In the genomic region with DNA sequence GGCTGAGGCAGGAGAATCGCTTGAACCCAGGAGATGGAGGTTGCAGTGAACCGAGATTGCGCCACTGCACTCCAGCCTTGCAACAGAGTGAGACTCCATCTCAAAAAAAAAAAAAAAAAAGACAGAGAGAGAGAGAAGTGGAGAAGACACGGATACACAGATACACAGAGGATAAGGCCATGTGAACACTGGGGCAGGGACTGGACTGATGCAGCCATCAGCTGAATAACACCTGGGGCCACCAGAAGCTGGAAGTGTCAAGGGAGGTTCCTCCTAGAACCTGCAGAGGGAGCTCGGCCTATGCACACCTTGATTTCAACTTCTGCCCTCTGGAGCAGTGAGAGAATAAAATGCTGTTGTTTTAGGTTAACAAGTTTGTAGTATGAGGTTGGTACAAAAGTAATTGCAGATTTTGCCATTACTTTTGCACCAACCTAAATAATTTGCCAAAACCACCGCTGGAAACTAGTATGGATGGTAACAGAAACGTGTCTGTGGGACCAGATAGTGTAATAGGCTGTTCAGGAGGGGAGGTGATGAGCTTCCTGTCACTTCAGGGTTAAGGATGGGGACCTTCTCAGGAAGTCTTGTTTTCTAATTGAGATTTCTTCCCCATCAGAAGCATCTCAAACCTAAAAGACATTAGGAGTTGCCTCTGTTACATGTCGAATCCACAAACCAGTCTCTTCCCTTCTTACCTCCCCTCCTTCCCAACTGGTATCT, we compare ENCODE assay signal across 8 cellular contexts. TPM values are rescaled to one million over a fixed set of nuclear protein-coding genes. Genes with fewer than 3 reads are reported as not detected.
DNase-seq lines count a peak whose midpoint lies in the region; ATAC-seq and TF ChIP-seq lines count a peak whose summit lies in the region.

No MANE protein-coding gene starts in this region.

- TF ChIP-seq CTCF in BJ (IDR thresholded peaks at IDR 0.05; ENCODE audit: insufficient read depth, low read depth, low read length): peak; percentile 70
- TF ChIP-seq CTCF in HFF-Myc (IDR thresholded peaks at IDR 0.05; ENCODE audit: low read depth, low read length, missing control alignments): peak; percentile 60
- peak; percentile 82 for TF ChIP-seq CTCF in RWPE2 (IDR thresholded peaks at IDR 0.05; ENCODE audit: poor library complexity, severe bottlenecking)
- peak; percentile 37 to 56 for TF ChIP-seq CTCF in fibroblast of lung (conservative IDR thresholded peaks at IDR 0.05 in 1 of 2, IDR thresholded peaks at IDR 0.05 in 1 of 2; ENCODE audit: low read depth in 1 of 2, low read length in 2 of 2)
- peak; percentile 76 for TF ChIP-seq CTCF in retinal pigment epithelial cell (conservative IDR thresholded peaks at IDR 0.05; ENCODE audit: low read depth, low read length)

- H3K4me2 ChIP-seq in fibroblast of lung (ENCODE audit: extremely low read depth, insufficient read depth, low read length): no peak overlapping the region

- POLR2A ChIA-PET in BJ (lab: Charles Lee): interaction anchor here (0.6 kb wide), 1 partner anchor 40 kb away, joined by 4 read pairs; no protein-coding TSS in a partner anchor

- ATAC-seq in RWPE2 (ENCODE audit: low read depth) (peak; percentile 81), GM19324 (IDR thresholded peaks at IDR 0.05; ENCODE audit: low FRiP score, unreplicated experiment) (no peak), HG02973 (IDR thresholded peaks at IDR 0.05; ENCODE audit: unreplicated experiment) (no peak)

- no peak overlapping the region for H2AFZ ChIP-seq in fibroblast of lung (ENCODE audit: low read length)

- no peaks in the 10 kb centered on the region for H3K4me1 ChIP-seq in RWPE2 (ENCODE audit: insufficient read depth, poor library complexity, severe bottlenecking)
- H3K4me1 ChIP-seq in fibroblast of lung (ENCODE audit: control insufficient read depth, extremely low read depth, insufficient read depth, low read length): no peaks in the 10 kb centered on the region

- no peak for DNase-seq in BJ (ENCODE audit: low read depth)
- DNase-seq in HFF-Myc (ENCODE audit: extremely low read depth, low read depth): no peak
- no peak for DNase-seq in RWPE2 (ENCODE audit: low spot score)
- DNase-seq in fibroblast of lung (ENCODE audit: low read depth in 2 of 2): peak; percentile 28 to 40
- DNase-seq in retinal pigment epithelial cell (ENCODE audit: low read depth): no peak
- no peak for DNase-seq in pons (ENCODE audit: low spot score)

- no peaks in the 10 kb centered on the region for H3K9me3 ChIP-seq in RWPE2 (ENCODE audit: severe bottlenecking)
- no peaks in the 10 kb centered on the region for H3K9me3 ChIP-seq in fibroblast of lung (ENCODE audit: control insufficient read depth, insufficient read depth, low read depth, low read length)

- no peak overlapping the region for H3K9ac ChIP-seq in fibroblast of lung (ENCODE audit: insufficient read depth, low read length)

- H3K79me2 ChIP-seq in fibroblast of lung (ENCODE audit: control insufficient read depth, insufficient read depth, low read length): no peaks in the 10 kb centered on the region

- no peaks in the 10 kb centered on the region for H3K27me3 ChIP-seq in BJ (ENCODE audit: control insufficient read depth, insufficient read depth, low read length)
- H3K27me3 ChIP-seq in RWPE2 (ENCODE audit: insufficient read depth, poor library complexity, severe bottlenecking): no peaks in the 10 kb centered on the region
- no peaks in the 10 kb centered on the region for H3K27me3 ChIP-seq in fibroblast of lung (ENCODE audit: control insufficient read depth, insufficient read depth, low read length)

- H4K20me1 ChIP-seq in fibroblast of lung (ENCODE audit: control insufficient read depth, extremely low read depth, insufficient read depth, low read length): no peaks in the 10 kb centered on the region

- no peak overlapping the region for H3K27ac ChIP-seq in RWPE2 (ENCODE audit: poor library complexity, severe bottlenecking)
- H3K27ac ChIP-seq in fibroblast of lung (ENCODE audit: insufficient read depth, low read length): no peak overlapping the region

- H3K4me3 ChIP-seq in BJ (ENCODE audit: low read depth, low read length) (no peak overlapping the region), HFF-Myc (replicated peaks; ENCODE audit: low read depth, low read length) (no peak overlapping the region), RWPE2 (ENCODE audit: severe bottlenecking) (no peak overlapping the region), fibroblast of lung (replicated peaks in 1 of 4; ENCODE audit: control extremely low read depth in 1 of 4, insufficient read depth in 1 of 4, low read depth in 3 of 4, low read length in 4 of 4) (no peak overlapping the region), retinal pigment epithelial cell (ENCODE audit: low read length) (no peak overlapping the region)

- H3K36me3 ChIP-seq in BJ (ENCODE audit: control insufficient read depth, insufficient read depth, low read length) (no peaks in the 10 kb centered on the region), RWPE2 (ENCODE audit: low read depth) (no peaks in the 10 kb centered on the region), fibroblast of lung (ENCODE audit: control insufficient read depth, insufficient read depth, low read length) (no peaks in the 10 kb centered on the region)

- CTCF ChIA-PET in BJ (lab: Yijun Ruan, JAX): interaction anchor here (0.6 to 2.5 kb wide), 16 partner anchors 9 to 267 kb away, joined by 3 to 23 read pairs (median 4); no protein-coding TSS in a partner anchor

RNA-seq across cellular contexts. Expression of gene IGSF23, which starts 36.4 kb away (rescaled TPM):
- polyA plus RNA-seq in BJ (2011; rRNA removed): 0.21 and 0.51 TPM in 2 replicates
- 0.28 TPM in 1 of 2 replicates, not detected in the other for polyA minus RNA-seq in BJ (2011; rRNA and poly(A)+ RNA removed)
- total RNA-seq in fibroblast of lung: 0.26 and 0.33 TPM in 2 replicates
- 0.53 and 1.3 TPM in 2 replicates for polyA plus RNA-seq in fibroblast of lung
- polyA plus RNA-seq in fibroblast of lung (2012): 0.92 and 3.0 TPM in 2 replicates
- polyA minus RNA-seq in fibroblast of lung (ENCODE audit: low replicate concordance): not detected in 2 replicates

RNA-seq across cellular contexts. Expression of gene CEACAM20, which starts 47.5 kb away (rescaled TPM):
- polyA plus RNA-seq in BJ (2011; rRNA removed) (not detected in 2 replicates), fibroblast of lung (not detected in 2 replicates)
- not detected in 2 replicates for polyA minus RNA-seq in BJ (2011; rRNA and poly(A)+ RNA removed)
- not detected in 2 replicates for total RNA-seq in fibroblast of lung
- not detected in 2 replicates for polyA plus RNA-seq in fibroblast of lung (2012)
- not detected in 2 replicates for polyA minus RNA-seq in fibroblast of lung (ENCODE audit: low replicate concordance)

Comparison
In these comparisons a context has a peak if more than half of its experiments do, and no peak if none do; other contexts are left out.
1. DNase-seq: peak in fibroblast of lung (2 of 2); none in BJ (single experiment), HFF-Myc (single experiment), RWPE2 (single experiment), retinal pigment epithelial cell (single experiment) and pons (single experiment).
2. Peak in every context shown above with its lines, with median percentiles within 50 percentile points of each other: CTCF ChIP-seq.